In genomic region chr17:14310584-14310983, GRCh38 we compare ENCODE assay signal across 12 cellular contexts. TPM values are rescaled to one million over a fixed set of nuclear protein-coding genes. Genes with fewer than 3 reads are reported as not detected.
DNase-seq lines count a peak whose midpoint lies in the region; ATAC-seq and TF ChIP-seq lines count a peak whose summit lies in the region.
"Had no signal": no experiment of that assay in that cellular context is flagged by ENCODE, and none has a peak within 500 bp of the region (broad histone marks: within the 10 kb centered on the region; RNA-seq: fewer than 3 reads in every experiment).

No MANE protein-coding gene starts in this region.

- peaks cover 20% of the 10 kb centered on the region for H3K36me3 Mint-ChIP-seq in activated CD4-positive, alpha-beta memory T cell treated with anti-CD3 and anti-CD28 coated beads for 36 hours
- H3K36me3 Mint-ChIP-seq in activated CD4-positive, alpha-beta memory T cell treated with anti-CD3 and anti-CD28 coated beads, Interleukin-2, amount 10 ng/mL, durations not matched to agents 7 days and 5 days (ENCODE audit: low read depth): peaks cover 53% of the 10 kb centered on the region
- peaks cover 6% of the 10 kb centered on the region for H3K36me3 Mint-ChIP-seq in glutamatergic neuron (ENCODE audit: unreplicated experiment)
- H3K36me3 Mint-ChIP-seq in osteocyte (ENCODE audit: unreplicated experiment): peaks cover 32% of the 10 kb centered on the region

- no peaks in the 10 kb centered on the region for H3K27me3 Mint-ChIP-seq in activated CD4-positive, alpha-beta memory T cell treated with anti-CD3 and anti-CD28 coated beads for 36 hours
- no peaks in the 10 kb centered on the region for H3K27me3 Mint-ChIP-seq in activated CD4-positive, alpha-beta memory T cell treated with anti-CD3 and anti-CD28 coated beads, Interleukin-2, amount 10 ng/mL, durations not matched to agents 7 days and 5 days
- peaks cover 15% of the 10 kb centered on the region for H3K27me3 Mint-ChIP-seq in glutamatergic neuron (ENCODE audit: unreplicated experiment)
- no peaks in the 10 kb centered on the region for H3K27me3 Mint-ChIP-seq in osteocyte (ENCODE audit: unreplicated experiment)

- H3K27ac Mint-ChIP-seq in activated CD4-positive, alpha-beta memory T cell treated with anti-CD3 and anti-CD28 coated beads for 36 hours: peak overlapping the region; percentile 69
- no peak overlapping the region for H3K27ac Mint-ChIP-seq in activated CD4-positive, alpha-beta memory T cell treated with anti-CD3 and anti-CD28 coated beads, Interleukin-2, amount 10 ng/mL, durations not matched to agents 7 days and 5 days
- peak overlapping the region; percentile 64 for H3K27ac Mint-ChIP-seq in glutamatergic neuron (ENCODE audit: unreplicated experiment)
- peak overlapping the region; percentile 83 for H3K27ac Mint-ChIP-seq in osteocyte (ENCODE audit: unreplicated experiment)

- no peak for ATAC-seq in HG02885 (IDR thresholded peaks at IDR 0.05; ENCODE audit: poor library complexity, unreplicated experiment)
- ATAC-seq: PC-3 had no signal

- CTCF ChIA-PET in activated CD4-positive, alpha-beta memory T cell treated with anti-CD3 and anti-CD28 coated beads for 36 hours (lab: Charles Lee): no interaction called here
- CTCF ChIA-PET in activated CD4-positive, alpha-beta memory T cell treated with anti-CD3 and anti-CD28 coated beads, Interleukin-2, amount 10 ng/mL, durations not matched to agents 7 days and 5 days (lab: Charles Lee): no interaction called here

- H3K4me1 Mint-ChIP-seq in activated CD4-positive, alpha-beta memory T cell treated with anti-CD3 and anti-CD28 coated beads for 36 hours (ENCODE audit: low read depth): peaks cover 75% of the 10 kb centered on the region
- H3K4me1 Mint-ChIP-seq in activated CD4-positive, alpha-beta memory T cell treated with anti-CD3 and anti-CD28 coated beads, Interleukin-2, amount 10 ng/mL, durations not matched to agents 7 days and 5 days: peaks cover 53% of the 10 kb centered on the region
- H3K4me1 Mint-ChIP-seq in glutamatergic neuron (ENCODE audit: low read depth, unreplicated experiment) (peaks cover 14% of the 10 kb centered on the region), osteocyte (ENCODE audit: unreplicated experiment) (peaks cover 60% of the 10 kb centered on the region)

- no peaks in the 10 kb centered on the region for H3K9me3 Mint-ChIP-seq in activated CD4-positive, alpha-beta memory T cell treated with anti-CD3 and anti-CD28 coated beads for 36 hours
- no peaks in the 10 kb centered on the region for H3K9me3 Mint-ChIP-seq in activated CD4-positive, alpha-beta memory T cell treated with anti-CD3 and anti-CD28 coated beads, Interleukin-2, amount 10 ng/mL, durations not matched to agents 7 days and 5 days
- H3K9me3 Mint-ChIP-seq in glutamatergic neuron (ENCODE audit: unreplicated experiment) (peaks cover 13% of the 10 kb centered on the region), osteocyte (ENCODE audit: unreplicated experiment) (no peaks in the 10 kb centered on the region)

- TF ChIP-seq CTCF in glutamatergic neuron (IDR thresholded peaks at IDR 0.05; ENCODE audit: partially characterized antibody, unreplicated experiment) (no peak), osteocyte (IDR thresholded peaks at IDR 0.05) (no peak)

- POLR2A ChIA-PET in activated CD4-positive, alpha-beta memory T cell treated with anti-CD3 and anti-CD28 coated beads for 36 hours (lab: Charles Lee): no interaction called here
- POLR2A ChIA-PET in activated CD4-positive, alpha-beta memory T cell treated with anti-CD3 and anti-CD28 coated beads, Interleukin-2, amount 10 ng/mL, durations not matched to agents 7 days and 5 days (lab: Charles Lee): no interaction called here

- no peak for DNase-seq in activated CD4-positive, alpha-beta memory T cell treated with anti-CD3 and anti-CD28 coated beads for 36 hours
- DNase-seq in activated CD4-positive, alpha-beta memory T cell treated with anti-CD3 and anti-CD28 coated beads, Interleukin-2, amount 10 ng/mL, durations not matched to agents 7 days and 5 days: no peak
- DNase-seq in glutamatergic neuron (no peak), osteocyte (ENCODE audit: extremely low spot score, unreplicated experiment) (peak; percentile 81), NCI-H345 (lab: John Stamatoyannopoulos, UW) (no peak)
- no peak for DNase-seq in stimulated activated CD4-positive, alpha-beta T cell treated with anti-CD3 and anti-CD28 coated beads, Interleukin-2, amount 100 ng/mL, for 24 hours
- DNase-seq: activated naive CD4-positive, alpha-beta T cell treated with Interleukin-2 at 50 U/mL for 16 hours; GF-D8; NCI-H2029; PC-3 had no signal

- H3K4me3 Mint-ChIP-seq in activated CD4-positive, alpha-beta memory T cell treated with anti-CD3 and anti-CD28 coated beads for 36 hours: peak overlapping the region; percentile 39
- no peak overlapping the region for H3K4me3 Mint-ChIP-seq in activated CD4-positive, alpha-beta memory T cell treated with anti-CD3 and anti-CD28 coated beads, Interleukin-2, amount 10 ng/mL, durations not matched to agents 7 days and 5 days
- H3K4me3 Mint-ChIP-seq in glutamatergic neuron (ENCODE audit: unreplicated experiment) (peak overlapping the region; percentile 90), osteocyte (ENCODE audit: unreplicated experiment) (peak overlapping the region; percentile 81)

- intact Hi-C loops in activated CD4-positive, alpha-beta memory T cell treated with anti-CD3 and anti-CD28 coated beads for 36 hours (cut with micrococcal nuclease): no loop called here

TF ChIP-seq in PFSK-1, 5 proteins besides CTCF, POLR2A, EP300 and RAD21:
- TF ChIP-seq TAF1 (IDR thresholded peaks at IDR 0.05; ENCODE audit: borderline replicate concordance, insufficient read depth, low read length) (no peak), POLR2AphosphoS5 (IDR thresholded peaks at IDR 0.05; ENCODE audit: low read depth, low read length) (no peak), SIN3A (IDR thresholded peaks at IDR 0.05; ENCODE audit: borderline replicate concordance, insufficient read depth, low read length) (no peak), FOXP2 (optimal IDR thresholded peaks at IDR 0.05; ENCODE audit: borderline replicate concordance, extremely low read depth, extremely low read length, insufficient read depth) (peak; percentile 74), REST (IDR thresholded peaks at IDR 0.05; ENCODE audit: insufficient read depth in 1 of 2, low read depth in 2 of 2, low read length in 2 of 2) (no peak)

RNA-seq across cellular contexts. Expression of gene HS3ST3B1, which starts 9.7 kb away (rescaled TPM):
- 10 to 100 TPM; 13.4 to 13.9 TPM for total RNA-seq in activated CD4-positive, alpha-beta memory T cell treated with anti-CD3 and anti-CD28 coated beads for 36 hours
- total RNA-seq in activated CD4-positive, alpha-beta memory T cell treated with anti-CD3 and anti-CD28 coated beads, Interleukin-2, amount 10 ng/mL, durations not matched to agents 7 days and 5 days: 10 to 100 TPM; 28.9 to 29.9 TPM
- polyA plus RNA-seq in PFSK-1 (2012; ENCODE audit: insufficient read length, low read depth): 3.2 TPM
- total RNA-seq in glutamatergic neuron (ENCODE audit: unreplicated experiment) (2.4 TPM), osteocyte (76.9 and 77.0 TPM in 2 replicates)
